In genomic region chr3:150737874-150738679, GRCh38 we compare ENCODE assay signal across 1 cellular context.
A peak's percentile ranks its signal among the peaks of the same experiment; 100 is the strongest.
TF ChIP-seq lines count a peak whose summit lies in the region.

No MANE protein-coding gene starts in this region.

TF ChIP-seq in HepG2, 621 proteins besides CTCF, POLR2A, EP300 and RAD21 (continued from another document and continues in another):
- TF ChIP-seq KDM1A (CRISPR knock-in tag; IDR thresholded peaks at IDR 0.05) (no peak), ZNF30 (CRISPR knock-in tag; IDR thresholded peaks at IDR 0.05) (no peak), CSRNP1 (CRISPR knock-in tag; IDR thresholded peaks at IDR 0.05) (no peak), ZNF512 (CRISPR knock-in tag; IDR thresholded peaks at IDR 0.05) (no peak), SATB2 (CRISPR knock-in tag; IDR thresholded peaks at IDR 0.05) (no peak), MXD1 (CRISPR knock-in tag; IDR thresholded peaks at IDR 0.05) (no peak), ELF1 (CRISPR knock-in tag; IDR thresholded peaks at IDR 0.05) (no peak), ZBTB39 (CRISPR knock-in tag; IDR thresholded peaks at IDR 0.05) (no peak), GATAD1 (CRISPR knock-in tag; IDR thresholded peaks at IDR 0.05) (no peak), MBD4 (IDR thresholded peaks at IDR 0.05; ENCODE audit: borderline replicate concordance, low read length) (no peak; the same call in 1 of the 2 replicates), ZNF768 (CRISPR knock-in tag; IDR thresholded peaks at IDR 0.05) (no peak), ZNF709 (CRISPR knock-in tag; IDR thresholded peaks at IDR 0.05) (no peak), ZSCAN5A (CRISPR knock-in tag; IDR thresholded peaks at IDR 0.05; ENCODE audit: borderline replicate concordance) (0 out of 2 replicates have a peak, but pooled peaks have one; percentile 42), U2AF2 (IDR thresholded peaks at IDR 0.05; ENCODE audit: low read depth, low read length) (no peak), ZMYM4 (CRISPR knock-in tag; IDR thresholded peaks at IDR 0.05) (no peak), ZBTB46 (CRISPR knock-in tag; IDR thresholded peaks at IDR 0.05; ENCODE audit: borderline replicate concordance) (no peak), ZNF569 (CRISPR knock-in tag; IDR thresholded peaks at IDR 0.05; ENCODE audit: borderline replicate concordance) (no peak), ATF6 (CRISPR knock-in tag; conservative IDR thresholded peaks at IDR 0.05) (no peak), ARID5B (CRISPR knock-in tag; IDR thresholded peaks at IDR 0.05) (peak; percentile 68), MXI1 (IDR thresholded peaks at IDR 0.05; ENCODE audit: borderline replicate concordance, low read depth, low read length) (peak; percentile 76; the same call in 1 of the 3 replicates), THAP7 (CRISPR knock-in tag; IDR thresholded peaks at IDR 0.05) (no peak), ZNF556 (CRISPR knock-in tag; IDR thresholded peaks at IDR 0.05; ENCODE audit: borderline replicate concordance) (no peak), REST (IDR thresholded peaks at IDR 0.05; ENCODE audit: borderline replicate concordance in 1 of 2, low read depth in 1 of 2, low read length in 2 of 2) (no peak), MAX (IDR thresholded peaks at IDR 0.05) (peak; percentile 72), JUN (CRISPR knock-in tag; IDR thresholded peaks at IDR 0.05) (peak; percentile 42; the same call in 1 of the 2 replicates), ZNF460 (CRISPR knock-in tag; IDR thresholded peaks at IDR 0.05; ENCODE audit: borderline replicate concordance) (no peak), AFF4 (CRISPR knock-in tag; IDR thresholded peaks at IDR 0.05) (no peak; the same call in 1 of the 2 replicates), ZNF367 (CRISPR knock-in tag; IDR thresholded peaks at IDR 0.05; ENCODE audit: borderline replicate concordance) (no peak), SRSF1 (optimal IDR thresholded peaks at IDR 0.05; ENCODE audit: low read depth, low read length) (no peak)
